ENCODE assay signal across 8 cellular contexts in the genomic region with DNA sequence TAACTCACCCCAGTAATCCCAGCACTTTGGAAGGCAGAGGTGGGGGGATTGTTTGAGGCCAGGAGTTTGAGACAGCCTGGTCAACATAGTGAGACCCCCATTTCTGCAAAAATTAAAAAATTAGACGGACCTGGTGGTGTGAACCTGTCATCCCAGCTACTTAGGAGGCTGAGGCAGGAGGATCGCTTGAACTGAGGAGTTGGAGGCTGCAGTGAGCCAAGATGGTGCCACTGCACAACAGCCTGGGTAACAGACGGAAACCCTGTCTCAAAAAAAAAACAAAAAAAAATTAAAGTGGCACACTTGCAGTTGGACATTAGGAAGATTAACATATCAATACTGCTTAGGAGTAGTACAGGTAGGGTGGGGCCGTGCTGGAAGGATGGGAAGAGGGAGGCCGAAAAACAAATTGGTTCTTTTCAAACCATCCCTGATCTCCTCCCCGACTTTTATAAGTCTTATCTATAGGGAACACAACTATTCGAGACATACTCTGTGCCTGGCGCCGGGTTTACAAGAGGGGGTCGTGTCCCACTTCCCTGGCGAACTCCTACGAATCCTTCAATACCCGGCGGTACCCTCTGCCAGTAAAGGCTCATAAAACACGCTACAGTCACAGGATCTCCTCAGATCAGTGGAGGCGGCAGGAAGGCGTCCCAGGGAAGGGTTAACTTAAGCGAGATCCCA. TPM values are rescaled to one million over a fixed set of nuclear protein-coding genes. Genes with fewer than 3 reads are reported as not detected.
DNase-seq lines count a peak whose midpoint lies in the region; TF ChIP-seq lines count a peak whose summit lies in the region.

No MANE protein-coding gene starts in this region.

- peak overlapping the region; percentile 94 for H3K4me3 Mint-ChIP-seq in mesothelial cell of epicardium

- intact Hi-C loops in cardiac septum (cut with DNase I) = loop anchor here (1.0 kb wide), 2 partner anchors 9 to 18 kb away; no protein-coding TSS in a partner anchor

- no peaks in the 10 kb centered on the region for H3K27me3 ChIP-seq in right atrium auricular region
- no peaks in the 10 kb centered on the region for H3K27me3 ChIP-seq in brain microvascular endothelial cell (replicated peaks)

- no peaks in the 10 kb centered on the region for H3K9me3 ChIP-seq in right atrium auricular region

- peak overlapping the region; percentile 88 for H3K27ac ChIP-seq in right atrium auricular region
- H3K27ac ChIP-seq in brain microvascular endothelial cell = peak overlapping the region; percentile 98

- no peaks in the 10 kb centered on the region for H3K36me3 ChIP-seq in right atrium auricular region
- H3K36me3 ChIP-seq in brain microvascular endothelial cell (replicated peaks) = peaks cover 5% of the 10 kb centered on the region

- TF ChIP-seq CTCF in right atrium auricular region (IDR thresholded peaks at IDR 0.05) = no peak
- TF ChIP-seq CTCF in brain microvascular endothelial cell (IDR thresholded peaks at IDR 0.05; ENCODE audit: low read depth, low read length, missing control alignments) = no peak
- no peak for TF ChIP-seq CTCF in mesothelial cell of epicardium (IDR thresholded peaks at IDR 0.05; ENCODE audit: unreplicated experiment)

- H3K9me3 Mint-ChIP-seq in mesothelial cell of epicardium = no peaks in the 10 kb centered on the region

- H3K36me3 Mint-ChIP-seq in mesothelial cell of epicardium = peaks cover 11% of the 10 kb centered on the region

- no peaks in the 10 kb centered on the region for H3K27me3 Mint-ChIP-seq in mesothelial cell of epicardium (ENCODE audit: low read depth)

- H3K27ac Mint-ChIP-seq in mesothelial cell of epicardium = peak overlapping the region; percentile 99

- peak overlapping the region; percentile 75 for H3K4me3 ChIP-seq in right atrium auricular region
- H3K4me3 ChIP-seq in brain microvascular endothelial cell (ENCODE audit: low read depth, low read length) = peak overlapping the region; percentile 91

- in situ Hi-C loops in brain microvascular endothelial cell (cut with HindIII; ENCODE audit: low pct_ligation_motif_present, low sequenced_read_pairs) = no loop called here

- H3K4me1 ChIP-seq in right atrium auricular region = peaks cover 0 to 19% of the 10 kb centered on the region in 2 donors

- no peak for DNase-seq in right atrium auricular region (ENCODE audit: low spot score)
- no peak for DNase-seq in cardiac septum (ENCODE audit: low spot score)
- no peak for DNase-seq in brain microvascular endothelial cell
- DNase-seq in mesothelial cell of epicardium (ENCODE audit: low spot score in 2 of 2, unreplicated experiment in 2 of 2) = no peak
- no peak for DNase-seq in HuH-7.5 (ENCODE audit: low spot score)
- DNase-seq in NCI-H2227 treated with DMSO at 0.1 percent for 48 hours (lab: John Stamatoyannopoulos, UW) = no peak
- DNase-seq in effector CD4-positive, alpha-beta T cell = no peak
- no peak for DNase-seq in NCI-H524 (lab: John Stamatoyannopoulos, UW)

- H3K4me1 Mint-ChIP-seq in mesothelial cell of epicardium = peaks cover 17% of the 10 kb centered on the region

RNA-seq across cellular contexts. Expression of a gene that starts 0.6 kb away (rescaled TPM):
- total RNA-seq in right atrium auricular region (10 to 100 TPM; 41.7 to 49.1 TPM), cardiac septum (26.6 TPM), mesothelial cell of epicardium (63.7 to 68.8 TPM (median 66.2 TPM) in 3 replicates)

RNA-seq across cellular contexts. Expression of a gene that starts 0.9 kb away (rescaled TPM):
- total RNA-seq in right atrium auricular region (1 to 10 TPM; 6.1 to 6.2 TPM), cardiac septum (9.7 TPM), mesothelial cell of epicardium (26.1 to 27.9 TPM (median 27.4 TPM) in 3 replicates)

RNA-seq across cellular contexts. Expression of a gene that starts 8.2 kb away (rescaled TPM):
- 1 to 10 TPM; 3.3 to 6.1 TPM for total RNA-seq in right atrium auricular region
- 1.5 TPM for total RNA-seq in cardiac septum
- 2.9 to 3.5 TPM (median 2.9 TPM) in 3 replicates for total RNA-seq in mesothelial cell of epicardium

RNA-seq across cellular contexts. Expression of a gene that starts 17.1 kb away (rescaled TPM):
- total RNA-seq in right atrium auricular region (10 to 100 TPM; 12.2 to 12.4 TPM), cardiac septum (13.7 TPM), mesothelial cell of epicardium (23.5 to 26.8 TPM (median 25.6 TPM) in 3 replicates)

RNA-seq across cellular contexts. Expression of a gene that starts 17.3 kb away (rescaled TPM):
- total RNA-seq in right atrium auricular region (10 to 100 TPM in 1 of 2 donors, 1 to 10 TPM in 1; 8.3 to 13.0 TPM), cardiac septum (20.5 TPM), mesothelial cell of epicardium (170 to 172 TPM (median 171 TPM) in 3 replicates)
